22 cellular contexts compared by ENCODE assay signal in the genomic region with DNA sequence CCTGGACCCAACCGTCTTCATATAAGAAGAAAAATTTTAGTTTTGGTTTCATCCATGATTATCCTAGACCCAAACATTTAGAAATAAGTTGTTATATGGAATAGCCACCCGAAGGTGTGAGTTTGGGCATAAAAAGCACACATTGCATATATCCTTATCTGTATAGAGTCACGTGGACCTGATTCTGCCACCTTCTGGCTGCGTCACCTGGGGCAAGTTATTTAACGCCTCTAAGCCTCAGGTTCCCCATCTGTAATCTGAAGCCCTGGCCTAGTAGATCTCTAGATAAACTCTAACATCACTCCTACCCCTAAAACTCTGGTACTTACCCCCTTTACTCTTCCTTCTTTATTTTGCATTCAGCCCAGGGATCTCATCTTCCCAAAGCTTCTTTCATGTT. TPM values are rescaled to one million over a fixed set of nuclear protein-coding genes. Genes with fewer than 3 reads are reported as not detected.
DNase-seq lines count a peak whose midpoint lies in the region; ATAC-seq and TF ChIP-seq lines count a peak whose summit lies in the region.
"Had no signal": no experiment of that assay in that cellular context is flagged by ENCODE, and none has a peak within 500 bp of the region (broad histone marks: within the 10 kb centered on the region; RNA-seq: fewer than 3 reads in every experiment).

No MANE protein-coding gene starts in this region.

- peaks cover 7% of the 10 kb centered on the region for H3K27me3 Mint-ChIP-seq in GM23338 (ENCODE audit: insufficient read depth, low read depth, poor library complexity)
- peaks cover 3% of the 10 kb centered on the region for H3K27me3 Mint-ChIP-seq in activated CD8-positive, alpha-beta T cell treated with anti-CD3 and anti-CD28 coated beads, Interleukin-2, amount 10 ng/mL, durations not matched to agents 7 days and 5 days (ENCODE audit: low read depth)
- H3K27me3 Mint-ChIP-seq: activated T-helper 17 cell treated with anti-CD3 and anti-CD28 coated beads, Interleukin-2, amount 50 U/mL, for 72 hours; stimulated activated naive CD8-positive, alpha-beta T cell treated with anti-CD3 and anti-CD28 coated beads, Interleukin-15, amount 100 ng/mL, for 72 hours had no signal

- no peak overlapping the region for H3K9ac ChIP-seq in SK-N-SH

- H4K20me1 ChIP-seq in SK-N-SH (ENCODE audit: insufficient read depth) (no peaks in the 10 kb centered on the region), GM23338 (replicated peaks; ENCODE audit: insufficient read depth) (no peaks in the 10 kb centered on the region)

- peaks cover 28% of the 10 kb centered on the region; the same call in 1 of the 2 replicates for H3K27me3 ChIP-seq in SK-N-SH (ENCODE audit: insufficient read depth)
- H3K27me3 ChIP-seq in GM23338 (ENCODE audit: insufficient read depth): no peaks in the 10 kb centered on the region
- H3K27me3 ChIP-seq: MG63, right atrium auricular region, upper lobe of left lung had no signal

- no peak overlapping the region for H3K4me3 Mint-ChIP-seq in GM23338
- H3K4me3 Mint-ChIP-seq in activated CD8-positive, alpha-beta T cell treated with anti-CD3 and anti-CD28 coated beads, Interleukin-2, amount 10 ng/mL, durations not matched to agents 7 days and 5 days: no peak overlapping the region
- H3K4me3 Mint-ChIP-seq: activated T-helper 17 cell treated with anti-CD3 and anti-CD28 coated beads, Interleukin-2, amount 50 U/mL, for 72 hours; CD8-positive, alpha-beta memory T cell; stimulated activated naive CD8-positive, alpha-beta T cell treated with anti-CD3 and anti-CD28 coated beads, Interleukin-15, amount 100 ng/mL, for 72 hours; T-cell had no signal

- intact Hi-C loops in left colon (cut with DNase I, micrococcal nuclease): no loop called here

- H3K9me3 Mint-ChIP-seq in GM23338: no peaks in the 10 kb centered on the region
- H3K9me3 Mint-ChIP-seq in activated CD8-positive, alpha-beta T cell treated with anti-CD3 and anti-CD28 coated beads, Interleukin-2, amount 10 ng/mL, durations not matched to agents 7 days and 5 days (ENCODE audit: insufficient read depth): no peaks in the 10 kb centered on the region
- H3K9me3 Mint-ChIP-seq: activated T-helper 17 cell treated with anti-CD3 and anti-CD28 coated beads, Interleukin-2, amount 50 U/mL, for 72 hours; CD8-positive, alpha-beta memory T cell; stimulated activated naive CD8-positive, alpha-beta T cell treated with anti-CD3 and anti-CD28 coated beads, Interleukin-15, amount 100 ng/mL, for 72 hours; T-cell had no signal

- H3K79me2 ChIP-seq in SK-N-SH (ENCODE audit: insufficient read depth) (no peaks in the 10 kb centered on the region), GM23338 (replicated peaks; ENCODE audit: insufficient read depth) (no peaks in the 10 kb centered on the region)

- H3K4me1 ChIP-seq in SK-N-SH (ENCODE audit: control insufficient read depth in 1 of 2, insufficient read depth in 2 of 2, low read depth in 1 of 2, low read length in 1 of 2) (no peaks in the 10 kb centered on the region), GM23338 (ENCODE audit: insufficient read depth) (no peaks in the 10 kb centered on the region)
- H3K4me1 ChIP-seq: right atrium auricular region, upper lobe of left lung had no signal

- no peak overlapping the region for H3K4me3 ChIP-seq in SK-N-SH (ENCODE audit: low read depth in 2 of 2, low read length in 1 of 2)
- H3K4me3 ChIP-seq in GM23338: no peak overlapping the region
- H3K4me3 ChIP-seq: MG63, right atrium auricular region, upper lobe of left lung had no signal

- POLR2A ChIA-PET in SK-N-SH (lab: Yijun Ruan, JAX): no interaction called here
- POLR2A ChIA-PET in activated CD8-positive, alpha-beta T cell treated with anti-CD3 and anti-CD28 coated beads, Interleukin-2, amount 10 ng/mL, durations not matched to agents 7 days and 5 days (lab: Charles Lee): no interaction called here

- H3K4me2 ChIP-seq in SK-N-SH: no peak overlapping the region
- H3K4me2 ChIP-seq in GM23338: no peak overlapping the region

- WGBS in SK-N-SH (ENCODE audit: low lambda C conversion rate): 41% methylated on average over 5 of the region's 5 CpGs

- no peak overlapping the region for H3K27ac ChIP-seq in SK-N-SH (ENCODE audit: low read depth in 2 of 2, low read length in 1 of 2)
- no peak overlapping the region for H3K27ac ChIP-seq in GM23338 (ENCODE audit: low read depth)
- H3K27ac ChIP-seq: right atrium auricular region, upper lobe of left lung had no signal

- no peaks in the 10 kb centered on the region for H3K36me3 Mint-ChIP-seq in GM23338 (ENCODE audit: low read depth)
- H3K36me3 Mint-ChIP-seq in activated CD8-positive, alpha-beta T cell treated with anti-CD3 and anti-CD28 coated beads, Interleukin-2, amount 10 ng/mL, durations not matched to agents 7 days and 5 days (ENCODE audit: low read depth): no peaks in the 10 kb centered on the region
- H3K36me3 Mint-ChIP-seq: CD8-positive, alpha-beta memory T cell; T-cell had no signal

- H3K9me2 ChIP-seq in SK-N-SH: no peaks in the 10 kb centered on the region
- no peaks in the 10 kb centered on the region for H3K9me2 ChIP-seq in GM23338 (ENCODE audit: insufficient read depth)

- no peak; the same call in 1 of the 2 replicates for TF ChIP-seq CTCF in SK-N-SH (IDR thresholded peaks at IDR 0.05)
- peak; percentile 38 to 61 for TF ChIP-seq CTCF in GM23338 (conservative IDR thresholded peaks at IDR 0.05; ENCODE audit: low read depth in 2 of 2)

- H3K36me3 ChIP-seq in SK-N-SH (replicated peaks in 1 of 2; ENCODE audit: control insufficient read depth in 1 of 2, insufficient read depth in 2 of 2, low read length in 1 of 2) (no peaks in the 10 kb centered on the region), GM23338 (ENCODE audit: insufficient read depth) (no peaks in the 10 kb centered on the region)
- H3K36me3 ChIP-seq: MG63, right atrium auricular region, upper lobe of left lung had no signal

- H2AFZ ChIP-seq in SK-N-SH (ENCODE audit: low read depth): no peak overlapping the region
- H2AFZ ChIP-seq in GM23338: no peak overlapping the region

- CTCF ChIA-PET in SK-N-SH (lab: Yijun Ruan, JAX): no interaction called here
- CTCF ChIA-PET in activated CD8-positive, alpha-beta T cell treated with anti-CD3 and anti-CD28 coated beads, Interleukin-2, amount 10 ng/mL, durations not matched to agents 7 days and 5 days (lab: Charles Lee): interaction anchor here (1.0 to 1.5 kb wide), 4 partner anchors 155 to 380 kb away, joined by 3 to 7 read pairs (median 3); no protein-coding TSS in a partner anchor

- no peak overlapping the region for H3K27ac Mint-ChIP-seq in GM23338
- no peak overlapping the region for H3K27ac Mint-ChIP-seq in activated CD8-positive, alpha-beta T cell treated with anti-CD3 and anti-CD28 coated beads, Interleukin-2, amount 10 ng/mL, durations not matched to agents 7 days and 5 days
- H3K27ac Mint-ChIP-seq: activated T-helper 17 cell treated with anti-CD3 and anti-CD28 coated beads, Interleukin-2, amount 50 U/mL, for 72 hours; T-cell had no signal

- DNase-seq in SK-N-SH (no peak), GM23338 (ENCODE audit: low spot score) (peak; percentile 32), left colon (peak in 1 of 2 donors; percentile 49), left lobe of liver (ENCODE audit: low spot score) (no peak), NCI-H69 (lab: John Stamatoyannopoulos, UW) (no peak)
- peak; percentile 28 for DNase-seq in activated CD8-positive, alpha-beta T cell treated with anti-CD3 and anti-CD28 coated beads, Interleukin-2, amount 10 ng/mL, durations not matched to agents 7 days and 5 days
- DNase-seq: amniotic stem cell; CD8-positive, alpha-beta memory T cell; left ventricle myocardium superior; MG63; NCI-H187 treated with DMSO at 0.1 percent for 48 hours; NCI-H526; stimulated activated naive CD8-positive, alpha-beta T cell treated with anti-CD3 and anti-CD28 coated beads, Interleukin-15, amount 100 ng/mL, for 72 hours; T-cell; upper lobe of left lung had no signal

- ATAC-seq in SK-N-SH treated with all-trans-retinoic acid at 6 μM for 48 hours (no peak), GM23338 (peak; percentile 54), left colon (peak; percentile 61), left lobe of liver (no peak), GM18867 (IDR thresholded peaks at IDR 0.05; ENCODE audit: unreplicated experiment) (no peak)
- no peak for ATAC-seq in activated CD8-positive, alpha-beta T cell treated with anti-CD3 and anti-CD28 coated beads, Interleukin-2, amount 10 ng/mL, durations not matched to agents 7 days and 5 days
- ATAC-seq: activated T-helper 17 cell treated with anti-CD3 and anti-CD28 coated beads, Interleukin-2, amount 50 U/mL, for 72 hours; left ventricle myocardium superior; stimulated activated naive CD8-positive, alpha-beta T cell treated with anti-CD3 and anti-CD28 coated beads, Interleukin-15, amount 100 ng/mL, for 72 hours; T-cell had no signal

- no peak; the same call in 1 of the 2 replicates for TF ChIP-seq RAD21 in SK-N-SH (IDR thresholded peaks at IDR 0.05; ENCODE audit: low read length)

- no peak for TF ChIP-seq EP300 in SK-N-SH (IDR thresholded peaks at IDR 0.05; ENCODE audit: borderline replicate concordance in 1 of 2, low read depth in 1 of 2, low read length in 1 of 2)

- no peaks in the 10 kb centered on the region for H3F3A ChIP-seq in SK-N-SH (replicated peaks; ENCODE audit: insufficient read depth)
- H3F3A ChIP-seq in GM23338 (replicated peaks; ENCODE audit: low read depth): no peaks in the 10 kb centered on the region

- no peaks in the 10 kb centered on the region for H3K9me3 ChIP-seq in SK-N-SH
- H3K9me3 ChIP-seq: MG63, right atrium auricular region, upper lobe of left lung had no signal

- no peaks in the 10 kb centered on the region for H3K4me1 Mint-ChIP-seq in GM23338
- no peaks in the 10 kb centered on the region for H3K4me1 Mint-ChIP-seq in activated CD8-positive, alpha-beta T cell treated with anti-CD3 and anti-CD28 coated beads, Interleukin-2, amount 10 ng/mL, durations not matched to agents 7 days and 5 days (ENCODE audit: low read depth)
- H3K4me1 Mint-ChIP-seq: activated T-helper 17 cell treated with anti-CD3 and anti-CD28 coated beads, Interleukin-2, amount 50 U/mL, for 72 hours; CD8-positive, alpha-beta memory T cell; stimulated activated naive CD8-positive, alpha-beta T cell treated with anti-CD3 and anti-CD28 coated beads, Interleukin-15, amount 100 ng/mL, for 72 hours; T-cell had no signal

RNA-seq across cellular contexts. Expression of gene KRT5, which starts 14.3 kb away (rescaled TPM):
- not detected in 2 replicates for polyA plus RNA-seq in SK-N-SH (2012; rRNA removed)
- not detected in 2 replicates for polyA plus RNA-seq in SK-N-SH (2012; cell fraction: cytosol; rRNA removed)
- not detected in 2 replicates for polyA plus RNA-seq in SK-N-SH (2012; cell fraction: nucleus; rRNA removed)
- not detected in 2 replicates for total RNA-seq in GM23338 (2014; rRNA removed; shearing (Covaris generic))
- polyA plus RNA-seq in GM23338 (2016; fragmentation: Nextera tagmentation; extraction: Ambion mirVana): not detected in 2 replicates
- not detected for total RNA-seq in activated CD8-positive, alpha-beta T cell treated with anti-CD3 and anti-CD28 coated beads, Interleukin-2, amount 10 ng/mL, durations not matched to agents 7 days and 5 days
- total RNA-seq in left colon: under 1 TPM in 1 of 2 donors, not detected in 1; 0.24 TPM
- not detected for total RNA-seq in left lobe of liver
- total RNA-seq: activated CD8-positive, alpha-beta memory T cell treated with anti-CD3 and anti-CD28 coated beads for 36 hours; activated T-helper 17 cell treated with anti-CD3 and anti-CD28 coated beads, Interleukin-2, amount 50 U/mL, for 72 hours; CD8-positive, alpha-beta memory T cell; T-cell had no signal
- polyA plus RNA-seq: AG04450; CD8-positive, alpha-beta memory T cell had no signal

RNA-seq across cellular contexts. Expression of gene KRT71, which starts 18.5 kb away (rescaled TPM):
- polyA plus RNA-seq in SK-N-SH (2012; rRNA removed) (not detected in 2 replicates), GM23338 (2016; fragmentation: Nextera tagmentation; extraction: Ambion mirVana) (not detected in 2 replicates)
- polyA plus RNA-seq in SK-N-SH (2012; cell fraction: cytosol; rRNA removed): not detected in 2 replicates
- polyA plus RNA-seq in SK-N-SH (2012; cell fraction: nucleus; rRNA removed): not detected in 2 replicates
- total RNA-seq in GM23338 (2014; rRNA removed; shearing (Covaris generic)): not detected in 2 replicates
- not detected for total RNA-seq in activated CD8-positive, alpha-beta T cell treated with anti-CD3 and anti-CD28 coated beads, Interleukin-2, amount 10 ng/mL, durations not matched to agents 7 days and 5 days
- total RNA-seq in left colon (not detected), left lobe of liver (not detected)
- total RNA-seq: activated CD8-positive, alpha-beta memory T cell treated with anti-CD3 and anti-CD28 coated beads for 36 hours; activated T-helper 17 cell treated with anti-CD3 and anti-CD28 coated beads, Interleukin-2, amount 50 U/mL, for 72 hours; CD8-positive, alpha-beta memory T cell; fibroblast of villous mesenchyme; left ventricle myocardium superior; right atrium auricular region; T-cell; upper lobe of left lung had no signal
- polyA plus RNA-seq: AG04450; CD8-positive, alpha-beta memory T cell had no signal

RNA-seq across cellular contexts. Expression of gene KRT74, which starts 39.2 kb away (rescaled TPM):
- polyA plus RNA-seq in SK-N-SH (2012; rRNA removed) (not detected in 2 replicates), GM23338 (2016; fragmentation: Nextera tagmentation; extraction: Ambion mirVana) (not detected in 2 replicates)
- not detected in 2 replicates for polyA plus RNA-seq in SK-N-SH (2012; cell fraction: cytosol; rRNA removed)
- not detected in 2 replicates for polyA plus RNA-seq in SK-N-SH (2012; cell fraction: nucleus; rRNA removed)
- not detected in 2 replicates for total RNA-seq in GM23338 (2014; rRNA removed; shearing (Covaris generic))
- not detected for total RNA-seq in activated CD8-positive, alpha-beta T cell treated with anti-CD3 and anti-CD28 coated beads, Interleukin-2, amount 10 ng/mL, durations not matched to agents 7 days and 5 days
- total RNA-seq in left colon (not detected), left lobe of liver (not detected)
- total RNA-seq: activated CD8-positive, alpha-beta memory T cell treated with anti-CD3 and anti-CD28 coated beads for 36 hours; activated T-helper 17 cell treated with anti-CD3 and anti-CD28 coated beads, Interleukin-2, amount 50 U/mL, for 72 hours; CD8-positive, alpha-beta memory T cell; fibroblast of villous mesenchyme; left ventricle myocardium superior; upper lobe of left lung had no signal
- polyA plus RNA-seq: AG04450; CD8-positive, alpha-beta memory T cell had no signal

RNA-seq across cellular contexts. Expression of gene KRT6A, which starts 41.4 kb away (rescaled TPM):
- not detected in 2 replicates for polyA plus RNA-seq in SK-N-SH (2012; rRNA removed)
- not detected in 2 replicates for polyA plus RNA-seq in SK-N-SH (2012; cell fraction: cytosol; rRNA removed)
- polyA plus RNA-seq in SK-N-SH (2012; cell fraction: nucleus; rRNA removed): not detected in 2 replicates
- total RNA-seq in GM23338 (2014; rRNA removed; shearing (Covaris generic)): not detected in 2 replicates
- not detected in 2 replicates for polyA plus RNA-seq in GM23338 (2016; fragmentation: Nextera tagmentation; extraction: Ambion mirVana)
- not detected for total RNA-seq in activated CD8-positive, alpha-beta T cell treated with anti-CD3 and anti-CD28 coated beads, Interleukin-2, amount 10 ng/mL, durations not matched to agents 7 days and 5 days
- total RNA-seq in left colon: not detected
- total RNA-seq in left lobe of liver: not detected
- total RNA-seq: activated CD8-positive, alpha-beta memory T cell treated with anti-CD3 and anti-CD28 coated beads for 36 hours; activated T-helper 17 cell treated with anti-CD3 and anti-CD28 coated beads, Interleukin-2, amount 50 U/mL, for 72 hours; CD8-positive, alpha-beta memory T cell; fibroblast of villous mesenchyme; T-cell had no signal
- polyA plus RNA-seq: AG04450; CD8-positive, alpha-beta memory T cell had no signal

Comparison
In these comparisons a context has a peak if more than half of its experiments do, and no peak if none do; other contexts are left out.
1. DNase-seq: peak in GM23338 (single experiment) and activated CD8-positive, alpha-beta T cell treated with anti-CD3 and anti-CD28 coated beads, Interleukin-2, amount 10 ng/mL, durations not matched to agents 7 days and 5 days (single experiment); none in SK-N-SH (single experiment), left lobe of liver (single experiment) and NCI-H69 (single experiment).
2. ATAC-seq: peak in GM23338 (single experiment) and left colon (single experiment); none in SK-N-SH treated with all-trans-retinoic acid at 6 μM for 48 hours (single experiment), activated CD8-positive, alpha-beta T cell treated with anti-CD3 and anti-CD28 coated beads, Interleukin-2, amount 10 ng/mL, durations not matched to agents 7 days and 5 days (single experiment), left lobe of liver (single experiment) and GM18867 (single experiment).